ENCODE assay signal across 23 cellular contexts in the genomic region with DNA sequence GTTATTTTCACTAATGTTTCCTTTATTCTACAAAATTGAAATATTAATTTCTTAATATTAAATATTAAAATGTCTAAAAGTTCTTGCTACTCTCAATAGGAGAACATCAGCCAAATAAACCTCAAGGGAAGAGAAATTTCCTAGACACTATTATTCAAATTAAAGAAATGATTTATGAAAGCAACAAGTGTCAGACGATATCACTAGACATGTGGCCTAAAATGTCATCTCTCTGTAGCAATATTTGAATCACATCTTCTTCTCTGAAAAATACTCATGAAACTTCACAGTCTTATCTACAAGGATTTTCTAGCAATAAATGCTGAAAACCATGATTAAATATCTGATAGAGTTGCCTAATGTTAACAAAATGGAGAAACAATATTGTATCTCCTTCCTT. TPM values are rescaled to one million over a fixed set of nuclear protein-coding genes. Genes with fewer than 3 reads are reported as not detected.
DNase-seq lines count a peak whose midpoint lies in the region; ATAC-seq and TF ChIP-seq lines count a peak whose summit lies in the region.
"Had no signal": no experiment of that assay in that cellular context is flagged by ENCODE, and none has a peak within 500 bp of the region (broad histone marks: within the 10 kb centered on the region; RNA-seq: fewer than 3 reads in every experiment).

No MANE protein-coding gene starts in this region.

- no peak overlapping the region for H3K4me3 Mint-ChIP-seq in activated T-cell treated with anti-CD3 and anti-CD28 coated beads, Interleukin-2, amount 50 U/mL, for 24 hours
- H3K4me3 Mint-ChIP-seq in GM23338 (no peak overlapping the region), CD14-positive monocyte (no peak overlapping the region)
- H3K4me3 Mint-ChIP-seq in activated T-helper 2 cell treated with anti-CD3 and anti-CD28 coated beads, Interferon-gamma antibody, Interleukin-2, Interleukin-4, amounts not matched to agents 10 μg/mL and 5 μg/mL and 100 μg/mL, durations not matched to agents 14 hours and 24 hours and 36 hours (ENCODE audit: low read depth): no peak overlapping the region

- H3K27ac Mint-ChIP-seq in activated T-cell treated with anti-CD3 and anti-CD28 coated beads, Interleukin-2, amount 50 U/mL, for 24 hours: peak overlapping the region; percentile 81
- H3K27ac Mint-ChIP-seq in GM23338 (no peak overlapping the region), CD14-positive monocyte (no peak overlapping the region)
- peak overlapping the region; percentile 57 for H3K27ac Mint-ChIP-seq in activated T-helper 2 cell treated with anti-CD3 and anti-CD28 coated beads, Interferon-gamma antibody, Interleukin-2, Interleukin-4, amounts not matched to agents 10 μg/mL and 5 μg/mL and 100 μg/mL, durations not matched to agents 14 hours and 24 hours and 36 hours

- peaks cover 14% of the 10 kb centered on the region for H3K4me1 ChIP-seq in GM23338 (ENCODE audit: insufficient read depth)
- peaks cover 31 to 39% of the 10 kb centered on the region in 2 donors for H3K4me1 ChIP-seq in gastrocnemius medialis
- H3K4me1 ChIP-seq in ovary (ENCODE audit: insufficient read depth): peaks cover 2% of the 10 kb centered on the region

- DNase-seq in activated T-cell treated with anti-CD3 and anti-CD28 coated beads, Interleukin-2, amount 50 U/mL, for 24 hours: no peak
- no peak for DNase-seq in activated T-cell treated with anti-CD3 and anti-CD28 coated beads, Interleukin-2, amount 50 U/mL, for 1 hour
- DNase-seq in GM23338 (ENCODE audit: low spot score) (no peak), gastrocnemius medialis (no peak), CD14-positive monocyte (ENCODE audit: low spot score) (no peak), NK-92 (lab: John Stamatoyannopoulos, UW; ENCODE audit: unreplicated experiment) (no peak), ovary (no peak)
- no peak for DNase-seq in activated T-helper 2 cell treated with anti-CD3 and anti-CD28 coated beads, Interferon-gamma antibody, Interleukin-2, Interleukin-4, amounts not matched to agents 10 μg/mL and 5 μg/mL and 100 μg/mL, durations not matched to agents 14 hours and 24 hours and 36 hours (ENCODE audit: low spot score)
- DNase-seq: activated naive CD4-positive, alpha-beta T cell; CD4-positive, CD25-positive, alpha-beta regulatory T cell; effector CD8-positive, alpha-beta T cell; KG1; NCI-H1048; NCI-H2029; NCI-H446; right cardiac atrium; stimulated activated CD8-positive, alpha-beta memory T cell treated with anti-CD3 and anti-CD28 coated beads, Interleukin-4, amount 100 ng/mL, for 48 hours had no signal

- in situ Hi-C loops in gastrocnemius medialis (cut with MboI; ENCODE audit: low sequenced_read_pairs in 4 of 4): no loop called here

- peaks cover 32% of the 10 kb centered on the region for H3K36me3 Mint-ChIP-seq in activated T-cell treated with anti-CD3 and anti-CD28 coated beads, Interleukin-2, amount 50 U/mL, for 24 hours (ENCODE audit: low read depth)
- H3K36me3 Mint-ChIP-seq in GM23338 (ENCODE audit: low read depth): peaks cover 26% of the 10 kb centered on the region
- peaks cover 26% of the 10 kb centered on the region for H3K36me3 Mint-ChIP-seq in activated T-helper 2 cell treated with anti-CD3 and anti-CD28 coated beads, Interferon-gamma antibody, Interleukin-2, Interleukin-4, amounts not matched to agents 10 μg/mL and 5 μg/mL and 100 μg/mL, durations not matched to agents 14 hours and 24 hours and 36 hours (ENCODE audit: low read depth)
- no peaks in the 10 kb centered on the region for H3K36me3 Mint-ChIP-seq in CD14-positive monocyte

- intact Hi-C loops in activated T-helper 2 cell treated with anti-CD3 and anti-CD28 coated beads, Interferon-gamma antibody, Interleukin-2, Interleukin-4, amounts not matched to agents 10 μg/mL and 5 μg/mL and 100 μg/mL, durations not matched to agents 14 hours and 24 hours and 36 hours (cut with micrococcal nuclease): no loop called here
- intact Hi-C loops in gastrocnemius medialis (cut with DNase I; ENCODE audit: low total_unique reads): loop anchor here (10.0 kb wide), 2 partner anchors 88 to 508 kb away; partner anchors contain the start of genes DNAI4 and MIER1
- intact Hi-C loops in CD14-positive monocyte (cut with micrococcal nuclease): loop anchor here (10.0 kb wide), 2 partner anchors 252 to 508 kb away; partner anchors contain the start of genes DNAI4 (in 1 of the 2), GADD45A (in 1 of the 2) and MIER1 (in 1 of the 2)
- intact Hi-C loops in ovary (cut with DNase I): no loop called here

- no peak for TF ChIP-seq EP300 in ovary (IDR thresholded peaks at IDR 0.05)

- H2AFZ ChIP-seq in GM23338: no peak overlapping the region

- no peaks in the 10 kb centered on the region for H3F3A ChIP-seq in GM23338 (replicated peaks; ENCODE audit: low read depth)

- H3K27me3 ChIP-seq in GM23338 (ENCODE audit: insufficient read depth): no peaks in the 10 kb centered on the region
- H3K27me3 ChIP-seq in gastrocnemius medialis: no peaks in the 10 kb centered on the region
- H3K27me3 ChIP-seq in ovary: no peaks in the 10 kb centered on the region
- H3K27me3 ChIP-seq: gastroesophageal sphincter, suprapubic skin, vagina had no signal

- H3K9me3 ChIP-seq in gastrocnemius medialis: no peaks in the 10 kb centered on the region
- no peaks in the 10 kb centered on the region for H3K9me3 ChIP-seq in ovary
- H3K9me3 ChIP-seq: gastroesophageal sphincter, suprapubic skin, vagina had no signal

- H3K27ac ChIP-seq in GM23338 (ENCODE audit: low read depth): no peak overlapping the region
- peak overlapping the region; percentile 93 to 99 (median 97) for H3K27ac ChIP-seq in gastrocnemius medialis
- peak overlapping the region in 1 of 2 donors; percentile 97 for H3K27ac ChIP-seq in ovary
- H3K27ac ChIP-seq: suprapubic skin, vagina had no signal

- WGBS in ovary, 3 donors: 90 to 93% (median 91%) methylated on average over 1 of the region's 1 CpG

- TF ChIP-seq CTCF in GM23338 (conservative IDR thresholded peaks at IDR 0.05; ENCODE audit: low read depth in 2 of 2) (no peak), gastrocnemius medialis (IDR thresholded peaks at IDR 0.05 in 4 of 5, conservative IDR thresholded peaks at IDR 0.05 in 1 of 5) (no peak), CD14-positive monocyte (IDR thresholded peaks at IDR 0.05) (no peak), ovary (IDR thresholded peaks at IDR 0.05) (no peak)

- TF ChIP-seq POLR2A in gastrocnemius medialis (IDR thresholded peaks at IDR 0.05) (no peak), ovary (IDR thresholded peaks at IDR 0.05) (no peak)

- peaks cover 36% of the 10 kb centered on the region for H3K4me1 Mint-ChIP-seq in activated T-cell treated with anti-CD3 and anti-CD28 coated beads, Interleukin-2, amount 50 U/mL, for 24 hours (ENCODE audit: low read depth)
- peaks cover 18% of the 10 kb centered on the region for H3K4me1 Mint-ChIP-seq in GM23338
- H3K4me1 Mint-ChIP-seq in activated T-helper 2 cell treated with anti-CD3 and anti-CD28 coated beads, Interferon-gamma antibody, Interleukin-2, Interleukin-4, amounts not matched to agents 10 μg/mL and 5 μg/mL and 100 μg/mL, durations not matched to agents 14 hours and 24 hours and 36 hours (ENCODE audit: low read depth): peaks cover 32% of the 10 kb centered on the region
- peaks cover 49% of the 10 kb centered on the region for H3K4me1 Mint-ChIP-seq in CD14-positive monocyte

- H3K4me3 ChIP-seq in GM23338: no peak overlapping the region
- H3K4me3 ChIP-seq in gastrocnemius medialis: no peak overlapping the region
- H3K4me3 ChIP-seq in ovary: no peak overlapping the region
- H3K4me3 ChIP-seq: gastroesophageal sphincter, suprapubic skin, vagina had no signal

- H3K4me2 ChIP-seq in GM23338: peak overlapping the region; percentile 86

- H4K20me1 ChIP-seq in GM23338 (replicated peaks; ENCODE audit: insufficient read depth): peaks cover 16% of the 10 kb centered on the region

- peaks cover 24% of the 10 kb centered on the region for H3K79me2 ChIP-seq in GM23338 (replicated peaks; ENCODE audit: insufficient read depth)

- H3K36me3 ChIP-seq in GM23338 (ENCODE audit: insufficient read depth): no peaks in the 10 kb centered on the region; the same call in 1 of the 2 replicates
- H3K36me3 ChIP-seq in gastrocnemius medialis: no peaks in the 10 kb centered on the region
- no peaks in the 10 kb centered on the region for H3K36me3 ChIP-seq in ovary
- H3K36me3 ChIP-seq: gastroesophageal sphincter, suprapubic skin, vagina had no signal

- H3K9me3 Mint-ChIP-seq in activated T-cell treated with anti-CD3 and anti-CD28 coated beads, Interleukin-2, amount 50 U/mL, for 24 hours: no peaks in the 10 kb centered on the region
- H3K9me3 Mint-ChIP-seq in GM23338 (no peaks in the 10 kb centered on the region; the same call in 2 of the 3 replicates), CD14-positive monocyte (no peaks in the 10 kb centered on the region)
- no peaks in the 10 kb centered on the region for H3K9me3 Mint-ChIP-seq in activated T-helper 2 cell treated with anti-CD3 and anti-CD28 coated beads, Interferon-gamma antibody, Interleukin-2, Interleukin-4, amounts not matched to agents 10 μg/mL and 5 μg/mL and 100 μg/mL, durations not matched to agents 14 hours and 24 hours and 36 hours
- H3K9me3 Mint-ChIP-seq: CD4-positive, CD25-positive, alpha-beta regulatory T cell had no signal

- no peaks in the 10 kb centered on the region for H3K9me2 ChIP-seq in GM23338 (ENCODE audit: insufficient read depth)

- no peaks in the 10 kb centered on the region for H3K27me3 Mint-ChIP-seq in activated T-cell treated with anti-CD3 and anti-CD28 coated beads, Interleukin-2, amount 50 U/mL, for 24 hours
- peaks cover 25% of the 10 kb centered on the region for H3K27me3 Mint-ChIP-seq in GM23338 (ENCODE audit: insufficient read depth, low read depth, poor library complexity)
- no peaks in the 10 kb centered on the region for H3K27me3 Mint-ChIP-seq in activated T-helper 2 cell treated with anti-CD3 and anti-CD28 coated beads, Interferon-gamma antibody, Interleukin-2, Interleukin-4, amounts not matched to agents 10 μg/mL and 5 μg/mL and 100 μg/mL, durations not matched to agents 14 hours and 24 hours and 36 hours (ENCODE audit: low read depth)
- no peaks in the 10 kb centered on the region for H3K27me3 Mint-ChIP-seq in CD14-positive monocyte (ENCODE audit: low read depth in 3 of 3)

- ATAC-seq in GM23338 (no peak), gastrocnemius medialis (no peak)
- ATAC-seq: activated CD4-positive, CD25-positive, alpha-beta regulatory T cell treated with anti-CD3 and anti-CD28 coated beads, Interleukin-2, amount 50 U/mL, for 24 hours; esophagus mucosa; gastroesophageal sphincter; Panc1; right cardiac atrium had no signal

TF ChIP-seq in GM23338, 12 proteins besides CTCF, POLR2A, EP300 and RAD21 (continues in another document):
- no peak for TF ChIP-seq STAT1 (IDR thresholded peaks at IDR 0.05; ENCODE audit: unreplicated experiment)
- TF ChIP-seq ZNF331 (CRISPR knock-in tag; IDR thresholded peaks at IDR 0.05; ENCODE audit: low read depth): no peak

RNA-seq across cellular contexts. Expression of gene SERBP1, which starts 2.5 kb away (rescaled TPM):
- total RNA-seq in GM23338 (2014; rRNA removed; shearing (Covaris generic)): 674 and 696 TPM in 2 replicates
- 532 and 559 TPM in 2 replicates for polyA plus RNA-seq in GM23338 (2016; fragmentation: Nextera tagmentation; extraction: Ambion mirVana)
- 484 and 491 TPM in 2 replicates for total RNA-seq in activated T-helper 2 cell treated with anti-CD3 and anti-CD28 coated beads, Interferon-gamma antibody, Interleukin-2, Interleukin-4, amounts not matched to agents 10 μg/mL and 5 μg/mL and 100 μg/mL, durations not matched to agents 14 hours and 24 hours and 36 hours
- total RNA-seq in gastrocnemius medialis: 100 to 1,000 TPM; 249 to 353 (median 311) TPM
- 10 to 100 TPM; 75.3 to 78.8 TPM for polyA plus RNA-seq in CD14-positive monocyte
- 100 to 1,000 TPM; 117 to 163 (median 150) TPM for total RNA-seq in ovary
- polyA plus RNA-seq in ovary: 100 to 1,000 TPM; 118 to 180 TPM

Comparison
In these comparisons a context has a peak if more than half of its experiments do, and no peak if none do; other contexts are left out.
1. H3K27ac Mint-ChIP-seq: peak in activated T-cell treated with anti-CD3 and anti-CD28 coated beads, Interleukin-2, amount 50 U/mL, for 24 hours (single experiment) and activated T-helper 2 cell treated with anti-CD3 and anti-CD28 coated beads, Interferon-gamma antibody, Interleukin-2, Interleukin-4, amounts not matched to agents 10 μg/mL and 5 μg/mL and 100 μg/mL, durations not matched to agents 14 hours and 24 hours and 36 hours (single experiment); none in GM23338 (single experiment) and CD14-positive monocyte (0 of 7).
2. intact Hi-C loops: an anchor here in gastrocnemius medialis (10.0 kb wide) and CD14-positive monocyte (10.0 kb wide); none called in activated T-helper 2 cell treated with anti-CD3 and anti-CD28 coated beads, Interferon-gamma antibody, Interleukin-2, Interleukin-4, amounts not matched to agents 10 μg/mL and 5 μg/mL and 100 μg/mL, durations not matched to agents 14 hours and 24 hours and 36 hours and ovary.